Comparison of ENCODE assay signal across 1 cellular context in genomic region chr16:67562918-67563707, GRCh38.
TF ChIP-seq lines count a peak whose summit lies in the region.

No MANE protein-coding gene starts in this region.

TF ChIP-seq in HepG2, 621 proteins besides CTCF, POLR2A, EP300 and RAD21 (continued from another document and continues in another):
- TF ChIP-seq ZNF576 (CRISPR knock-in tag; IDR thresholded peaks at IDR 0.05) (no peak), CEBPZ (IDR thresholded peaks at IDR 0.05; ENCODE audit: low read length) (no peak), ZNF121 (CRISPR knock-in tag; IDR thresholded peaks at IDR 0.05) (peak; percentile 45; the same call in 1 of the 2 replicates), RELA (CRISPR knock-in tag; IDR thresholded peaks at IDR 0.05) (no peak), ZNF569 (CRISPR knock-in tag; IDR thresholded peaks at IDR 0.05; ENCODE audit: borderline replicate concordance) (no peak), DMAP1 (CRISPR knock-in tag; IDR thresholded peaks at IDR 0.05) (peak; percentile 35; the same call in 1 of the 2 replicates), ZNF280B (CRISPR knock-in tag; IDR thresholded peaks at IDR 0.05; ENCODE audit: borderline replicate concordance) (peak; percentile 83), MEIS1 (CRISPR knock-in tag; IDR thresholded peaks at IDR 0.05; ENCODE audit: borderline replicate concordance) (peak; percentile 59; the same call in 1 of the 2 replicates), ZNF17 (CRISPR knock-in tag; IDR thresholded peaks at IDR 0.05) (peak; percentile 93; the same call in 1 of the 2 replicates), ZNF431 (CRISPR knock-in tag; IDR thresholded peaks at IDR 0.05; ENCODE audit: borderline replicate concordance, low read depth) (no peak; the same call in 1 of the 2 replicates), TBX2 (CRISPR knock-in tag; IDR thresholded peaks at IDR 0.05; ENCODE audit: borderline replicate concordance) (peak; percentile 82), JDP2 (CRISPR knock-in tag; IDR thresholded peaks at IDR 0.05; ENCODE audit: borderline replicate concordance) (no peak), ZNF251 (CRISPR knock-in tag; IDR thresholded peaks at IDR 0.05) (no peak), ZBTB8A (CRISPR knock-in tag; IDR thresholded peaks at IDR 0.05; ENCODE audit: borderline replicate concordance, low read depth) (no peak), STAT5B (CRISPR knock-in tag; IDR thresholded peaks at IDR 0.05) (no peak), TOE1 (CRISPR knock-in tag; IDR thresholded peaks at IDR 0.05) (no peak), TBL1XR1 (IDR thresholded peaks at IDR 0.05; ENCODE audit: borderline replicate concordance, low read length, partially characterized antibody) (no peak), TRIM24 (CRISPR knock-in tag; IDR thresholded peaks at IDR 0.05) (no peak), ZBTB38 (CRISPR knock-in tag; IDR thresholded peaks at IDR 0.05) (peak; percentile 74), PAWR (CRISPR knock-in tag; IDR thresholded peaks at IDR 0.05; ENCODE audit: borderline replicate concordance) (no peak), ZFYVE20 (CRISPR knock-in tag; IDR thresholded peaks at IDR 0.05; ENCODE audit: borderline replicate concordance, low read depth) (peak; percentile 88; the same call in 1 of the 2 replicates), KDM5B (CRISPR knock-in tag; IDR thresholded peaks at IDR 0.05; ENCODE audit: borderline replicate concordance) (peak; percentile 68; the same call in 1 of the 2 replicates), ZNF850 (CRISPR knock-in tag; conservative IDR thresholded peaks at IDR 0.05) (no peak), TAF1 (CRISPR knock-in tag; IDR thresholded peaks at IDR 0.05) (peak; percentile 80), RBFOX2 (IDR thresholded peaks at IDR 0.05; ENCODE audit: low read depth, low read length) (peak; percentile 90), REST (IDR thresholded peaks at IDR 0.05; ENCODE audit: borderline replicate concordance in 1 of 2, low read depth in 1 of 2, low read length in 2 of 2) (no peak; a peak in 1 of 4 replicates), ZNF557 (CRISPR knock-in tag; IDR thresholded peaks at IDR 0.05) (no peak), MTA1 (CRISPR knock-in tag; IDR thresholded peaks at IDR 0.05; ENCODE audit: borderline replicate concordance) (peak; percentile 92; the same call in 1 of the 2 replicates), FUBP1 (CRISPR knock-in tag; IDR thresholded peaks at IDR 0.05; ENCODE audit: borderline replicate concordance) (no peak), ZNF558 (CRISPR knock-in tag; IDR thresholded peaks at IDR 0.05; ENCODE audit: borderline replicate concordance) (peak; percentile 72; the same call in 1 of the 2 replicates), MIER3 (CRISPR knock-in tag; IDR thresholded peaks at IDR 0.05; ENCODE audit: borderline replicate concordance) (no peak), ZFP36 (IDR thresholded peaks at IDR 0.05; ENCODE audit: borderline replicate concordance, low read depth, low read length, partially characterized antibody) (no peak), BATF2 (CRISPR knock-in tag; IDR thresholded peaks at IDR 0.05) (0 out of 2 replicates have a peak, but pooled peaks have one; percentile 66), ZNF256 (CRISPR knock-in tag; conservative IDR thresholded peaks at IDR 0.05) (peak; percentile 73), SIX1 (CRISPR knock-in tag; IDR thresholded peaks at IDR 0.05; ENCODE audit: borderline replicate concordance) (no peak), PAF1 (CRISPR knock-in tag; IDR thresholded peaks at IDR 0.05) (no peak), ZBTB14 (CRISPR knock-in tag; IDR thresholded peaks at IDR 0.05) (peak; percentile 74), ZNF616 (CRISPR knock-in tag; IDR thresholded peaks at IDR 0.05; ENCODE audit: low read depth) (peak; percentile 74; the same call in 1 of the 2 replicates), HNRNPL (IDR thresholded peaks at IDR 0.05; ENCODE audit: low read depth, low read length) (no peak), SALL2 (CRISPR knock-in tag; IDR thresholded peaks at IDR 0.05) (no peak), ZKSCAN5 (CRISPR knock-in tag; IDR thresholded peaks at IDR 0.05) (no peak), RFX5 (IDR thresholded peaks at IDR 0.05; ENCODE audit: low read depth, low read length) (no peak), POGK (CRISPR knock-in tag; conservative IDR thresholded peaks at IDR 0.05) (peak; percentile 92), ZNF367 (CRISPR knock-in tag; IDR thresholded peaks at IDR 0.05; ENCODE audit: borderline replicate concordance) (no peak), BCL6 (CRISPR knock-in tag; IDR thresholded peaks at IDR 0.05) (peak; percentile 32; the same call in 1 of the 2 replicates), NPAS2 (CRISPR knock-in tag; IDR thresholded peaks at IDR 0.05; ENCODE audit: borderline replicate concordance) (no peak), ZSCAN9 (CRISPR knock-in tag; IDR thresholded peaks at IDR 0.05; ENCODE audit: borderline replicate concordance) (peak; percentile 8; the same call in 1 of the 2 replicates), YEATS2 (CRISPR knock-in tag; IDR thresholded peaks at IDR 0.05; ENCODE audit: borderline replicate concordance) (no peak), SMC3 (IDR thresholded peaks at IDR 0.05; ENCODE audit: low read length) (no peak)
